Comparison of ENCODE assay signal across 1 cellular context in genomic region chr11:68470304-68470811, GRCh38.
TF ChIP-seq lines count a peak whose summit lies in the region.

No MANE protein-coding gene starts in this region.

TF ChIP-seq in IMR-90, 13 proteins besides CTCF, POLR2A, EP300 and RAD21:
- no peak for TF ChIP-seq MAZ (IDR thresholded peaks at IDR 0.05; ENCODE audit: borderline replicate concordance, low read depth, low read length)
TF ChIP-seq in IMR-90: peak in this region for 0.
